17 cellular contexts compared by ENCODE assay signal in genomic region chr1:7516341-7516740, GRCh38.
DNase-seq lines count a peak whose midpoint lies in the region; ATAC-seq, FAIRE-seq and TF ChIP-seq lines count a peak whose summit lies in the region.
"Had no signal": no experiment of that assay in that cellular context is flagged by ENCODE, and none has a peak within 500 bp of the region (broad histone marks: within the 10 kb centered on the region; RNA-seq: fewer than 3 reads in every experiment).

No MANE protein-coding gene starts in this region.

- H3K4me3 ChIP-seq in NT2/D1 (ENCODE audit: insufficient read length, low read depth) (no peak overlapping the region), small intestine (ENCODE audit: low read depth in 1 of 2, low read length in 2 of 2) (no peak overlapping the region), trophoblast cell (ENCODE audit: low read depth, low read length) (no peak overlapping the region)
- H3K4me3 ChIP-seq: uterus had no signal

- no peak overlapping the region for H3K14ac ChIP-seq in trophoblast cell (ENCODE audit: low read length)

- H3K27ac Mint-ChIP-seq in glutamatergic neuron (ENCODE audit: unreplicated experiment): peak overlapping the region; percentile 75
- H3K27ac Mint-ChIP-seq in osteocyte (ENCODE audit: unreplicated experiment): no peak overlapping the region
- H3K27ac Mint-ChIP-seq: activated CD4-positive, alpha-beta memory T cell treated with anti-CD3 and anti-CD28 coated beads for 36 hours; progenitor cell of endocrine pancreas had no signal

- H3K27me3 ChIP-seq in NT2/D1 (ENCODE audit: insufficient read depth, insufficient read length) (no peaks in the 10 kb centered on the region), small intestine (ENCODE audit: control insufficient read depth in 2 of 2, insufficient read depth in 2 of 2, low read length in 2 of 2) (no peaks in the 10 kb centered on the region), trophoblast cell (ENCODE audit: insufficient read depth, low read length) (no peaks in the 10 kb centered on the region)
- H3K27me3 ChIP-seq: uterus had no signal

- no peaks in the 10 kb centered on the region for H3K79me2 ChIP-seq in trophoblast cell (ENCODE audit: control insufficient read depth, insufficient read depth, low read length, poor library complexity)

- H2AFZ ChIP-seq in trophoblast cell (ENCODE audit: insufficient read depth, low read length, poor library complexity): no peak overlapping the region

- no peak overlapping the region for H2BK5ac ChIP-seq in trophoblast cell (ENCODE audit: low read depth, low read length, poor library complexity)

- peaks cover 14% of the 10 kb centered on the region for H3K4me1 Mint-ChIP-seq in glutamatergic neuron (ENCODE audit: low read depth, unreplicated experiment)
- peaks cover 4% of the 10 kb centered on the region for H3K4me1 Mint-ChIP-seq in osteocyte (ENCODE audit: unreplicated experiment)

- no peak overlapping the region for H3K4me2 ChIP-seq in trophoblast cell (ENCODE audit: low read length)

- no peaks in the 10 kb centered on the region for H3K4me1 ChIP-seq in NT2/D1 (ENCODE audit: insufficient read depth, insufficient read length)
- no peaks in the 10 kb centered on the region for H3K4me1 ChIP-seq in small intestine (ENCODE audit: control insufficient read depth in 2 of 2, insufficient read depth in 1 of 2, low read depth in 1 of 2, low read length in 1 of 2)
- H3K4me1 ChIP-seq in trophoblast cell (ENCODE audit: control insufficient read depth in 1 of 2, insufficient read depth in 2 of 2, low read length in 2 of 2): no peaks in the 10 kb centered on the region
- H3K4me1 ChIP-seq: uterus had no signal

- H3K4me3 Mint-ChIP-seq in glutamatergic neuron (ENCODE audit: unreplicated experiment): no peak overlapping the region
- no peak overlapping the region for H3K4me3 Mint-ChIP-seq in osteocyte (ENCODE audit: unreplicated experiment)
- H3K4me3 Mint-ChIP-seq: activated CD4-positive, alpha-beta memory T cell treated with anti-CD3 and anti-CD28 coated beads for 36 hours had no signal

- H4K8ac ChIP-seq in trophoblast cell (ENCODE audit: low read depth, low read length): no peak overlapping the region

- H3K9me3 ChIP-seq in NT2/D1 (ENCODE audit: insufficient read depth, low read length) (no peaks in the 10 kb centered on the region), small intestine (ENCODE audit: control insufficient read depth, low read depth) (no peaks in the 10 kb centered on the region), trophoblast cell (ENCODE audit: insufficient read depth, low read depth, low read length) (peaks cover 3% of the 10 kb centered on the region)
- H3K9me3 ChIP-seq: uterus had no signal

- 39 to 48% (median 45%) methylated on average over 4 of the region's 4 CpGs for WGBS in small intestine, 3 donors
- no CpG with 5 or more reads among the region's 4 CpGs for WGBS in trophoblast cell (ENCODE audit: extremely low coverage, insufficient coverage, insufficient read length)

- H3K18ac ChIP-seq in trophoblast cell (ENCODE audit: low read length): no peak overlapping the region

- H2BK12ac ChIP-seq in trophoblast cell (ENCODE audit: low read length): no peak overlapping the region

- H3K27ac ChIP-seq in small intestine (ENCODE audit: low read depth in 1 of 2, low read length in 1 of 2) (no peak overlapping the region), trophoblast cell (ENCODE audit: low read depth, low read length) (no peak overlapping the region)
- H3K27ac ChIP-seq: uterus had no signal

- TF ChIP-seq CTCF in glutamatergic neuron (IDR thresholded peaks at IDR 0.05; ENCODE audit: partially characterized antibody, unreplicated experiment) (no peak), osteocyte (IDR thresholded peaks at IDR 0.05) (peak; percentile 34)

- peaks cover 12% of the 10 kb centered on the region for H3K9me3 Mint-ChIP-seq in glutamatergic neuron (ENCODE audit: unreplicated experiment)
- H3K9me3 Mint-ChIP-seq in osteocyte (ENCODE audit: unreplicated experiment): no peaks in the 10 kb centered on the region
- H3K9me3 Mint-ChIP-seq: activated CD4-positive, alpha-beta memory T cell treated with anti-CD3 and anti-CD28 coated beads for 36 hours had no signal

- no peak for FAIRE-seq in small intestine (lab: Jason Lieb, UNC)
- FAIRE-seq: G401.6 had no signal

- peaks cover 6% of the 10 kb centered on the region for H3K27me3 Mint-ChIP-seq in glutamatergic neuron (ENCODE audit: unreplicated experiment)
- no peaks in the 10 kb centered on the region for H3K27me3 Mint-ChIP-seq in osteocyte (ENCODE audit: unreplicated experiment)

- H2BK120ac ChIP-seq in trophoblast cell (ENCODE audit: insufficient read depth, low read length, poor library complexity): no peak overlapping the region

- H4K12ac ChIP-seq in trophoblast cell (ENCODE audit: low read depth, low read length): no peak overlapping the region

- no peaks in the 10 kb centered on the region for H3K36me3 ChIP-seq in NT2/D1 (ENCODE audit: insufficient read depth, insufficient read length, low read length)
- H3K36me3 ChIP-seq in small intestine (ENCODE audit: control insufficient read depth in 2 of 2, insufficient read depth in 2 of 2, low read length in 2 of 2): no peaks in the 10 kb centered on the region
- no peaks in the 10 kb centered on the region for H3K36me3 ChIP-seq in trophoblast cell (ENCODE audit: control insufficient read depth in 1 of 2, insufficient read depth in 2 of 2, low read length in 2 of 2)
- H3K36me3 ChIP-seq: uterus had no signal

- DNase-seq in NCI-H2196 (lab: John Stamatoyannopoulos, UW; ENCODE audit: unreplicated experiment) (peak; percentile 5), NCI-H2196 treated with DMSO at 0.1 percent for 48 hours (lab: John Stamatoyannopoulos, UW; ENCODE audit: unreplicated experiment) (no peak), NT2/D1 (ENCODE audit: low read depth, low spot score) (peak; percentile 36), glutamatergic neuron (peak; percentile 61), osteocyte (ENCODE audit: extremely low spot score, unreplicated experiment) (no peak), small intestine (no peak), trophoblast cell (no peak)
- DNase-seq: activated CD4-positive, alpha-beta memory T cell treated with anti-CD3 and anti-CD28 coated beads for 36 hours; activated effector memory CD4-positive, alpha-beta T cell treated with anti-CD3 and anti-CD28 coated beads, Interleukin-2, amount 50 U/mL, for 16 hours; midbrain; NCI-H2029; OCI-M1; T-helper 1 cell; uterus had no signal

- no peak overlapping the region for H4K91ac ChIP-seq in trophoblast cell (ENCODE audit: low read depth, low read length)

- no peak for ATAC-seq in GM18502 (IDR thresholded peaks at IDR 0.05; ENCODE audit: poor library complexity, unreplicated experiment)

- H3K36me3 Mint-ChIP-seq in glutamatergic neuron (ENCODE audit: unreplicated experiment) (peaks cover 6% of the 10 kb centered on the region), osteocyte (ENCODE audit: unreplicated experiment) (no peaks in the 10 kb centered on the region)
- H3K36me3 Mint-ChIP-seq: activated CD4-positive, alpha-beta memory T cell treated with anti-CD3 and anti-CD28 coated beads for 36 hours had no signal

- H3K79me1 ChIP-seq in trophoblast cell (ENCODE audit: low read length): no peaks in the 10 kb centered on the region

- H3K9ac ChIP-seq in NT2/D1 (ENCODE audit: insufficient read length, low read depth) (no peak overlapping the region), trophoblast cell (ENCODE audit: low read length) (no peak overlapping the region)

- H3K4ac ChIP-seq in trophoblast cell (ENCODE audit: low read depth, low read length): no peak overlapping the region

- no peak overlapping the region for H3K23ac ChIP-seq in trophoblast cell (ENCODE audit: low read length)

- no peak overlapping the region for H2AK5ac ChIP-seq in trophoblast cell (ENCODE audit: low read length)

Comparison
In these comparisons a context has a peak if more than half of its experiments do, and no peak if none do; other contexts are left out.
1. DNase-seq: peak in NCI-H2196 (single experiment), NT2/D1 (single experiment) and glutamatergic neuron (single experiment); none in NCI-H2196 treated with DMSO at 0.1 percent for 48 hours (single experiment), osteocyte (single experiment), small intestine (single experiment) and trophoblast cell (0 of 2).